Comparison of ENCODE assay signal across 8 cellular contexts in genomic region chr2:203909192-203909945, GRCh38. TPM values are rescaled to one million over a fixed set of nuclear protein-coding genes. Genes with fewer than 3 reads are reported as not detected.
DNase-seq lines count a peak whose midpoint lies in the region; ATAC-seq and TF ChIP-seq lines count a peak whose summit lies in the region.

No MANE protein-coding gene starts in this region.

- H3K27me3 ChIP-seq in left ventricle myocardium inferior (ENCODE audit: low read depth), result no peaks in the 10 kb centered on the region

- peaks cover 2% of the 10 kb centered on the region for H3K27me3 Mint-ChIP-seq in activated naive CD8-positive, alpha-beta T cell treated with anti-CD3 and anti-CD28 coated beads, Interleukin-2, amount 50 U/mL, for 24 hours

- intact Hi-C loops in left ventricle myocardium inferior (cut with micrococcal nuclease) (loop anchor here (10.0 kb wide), 1 partner anchor 425 kb away; no protein-coding TSS in a partner anchor), sciatic nerve (cut with DNase I) (no loop called here)

- H3K9me3 Mint-ChIP-seq in activated naive CD8-positive, alpha-beta T cell treated with anti-CD3 and anti-CD28 coated beads, Interleukin-2, amount 50 U/mL, for 24 hours, result no peaks in the 10 kb centered on the region

- DNase-seq in stimulated activated naive CD4-positive, alpha-beta T cell (lab: John Stamatoyannopoulos, UW), result peak in 4 of 6 experiments; percentile 1 to 59 (median 38)
- DNase-seq in stimulated activated naive CD4-positive, alpha-beta T cell treated with Interleukin-2 at 50 U/mL for 16 hours (lab: John Stamatoyannopoulos, UW), result no peak
- DNase-seq in NCI-H2171 (lab: John Stamatoyannopoulos, UW) (peak; percentile 14), left ventricle myocardium inferior (no peak), sciatic nerve (ENCODE audit: low spot score) (no peak)
- DNase-seq in activated naive CD8-positive, alpha-beta T cell treated with anti-CD3 and anti-CD28 coated beads, Interleukin-2, amount 50 U/mL, for 24 hours, result no peak
- DNase-seq in effector CD8-positive, alpha-beta T cell (lab: John Stamatoyannopoulos, UW), result no peak

- peaks cover 4% of the 10 kb centered on the region for H3K36me3 Mint-ChIP-seq in activated naive CD8-positive, alpha-beta T cell treated with anti-CD3 and anti-CD28 coated beads, Interleukin-2, amount 50 U/mL, for 24 hours (ENCODE audit: low read depth)

- H3K4me1 ChIP-seq in left ventricle myocardium inferior, result peaks cover 15% of the 10 kb centered on the region

- peaks cover 31% of the 10 kb centered on the region for H3K4me1 Mint-ChIP-seq in activated naive CD8-positive, alpha-beta T cell treated with anti-CD3 and anti-CD28 coated beads, Interleukin-2, amount 50 U/mL, for 24 hours

- no peaks in the 10 kb centered on the region for H3K9me3 ChIP-seq in left ventricle myocardium inferior (replicated peaks)

- peak overlapping the region; percentile 48 for H3K4me3 ChIP-seq in left ventricle myocardium inferior

- peak overlapping the region; percentile 52 for H3K27ac ChIP-seq in left ventricle myocardium inferior (replicated peaks)

- ATAC-seq in activated naive CD8-positive, alpha-beta T cell treated with anti-CD3 and anti-CD28 coated beads, Interleukin-2, amount 50 U/mL, for 24 hours, result peak; percentile 62
- peak; percentile 87 for ATAC-seq in sciatic nerve
- no peak for ATAC-seq in GM21737 (IDR thresholded peaks at IDR 0.05; ENCODE audit: unreplicated experiment)

- peak overlapping the region; percentile 39 for H3K27ac Mint-ChIP-seq in activated naive CD8-positive, alpha-beta T cell treated with anti-CD3 and anti-CD28 coated beads, Interleukin-2, amount 50 U/mL, for 24 hours

- peak; percentile 87 for TF ChIP-seq CTCF in left ventricle myocardium inferior (IDR thresholded peaks at IDR 0.05; ENCODE audit: borderline replicate concordance)

- H3K36me3 ChIP-seq in left ventricle myocardium inferior, result no peaks in the 10 kb centered on the region

- peak overlapping the region; percentile 16 for H3K4me3 Mint-ChIP-seq in activated naive CD8-positive, alpha-beta T cell treated with anti-CD3 and anti-CD28 coated beads, Interleukin-2, amount 50 U/mL, for 24 hours

RNA-seq across cellular contexts. Expression of gene ICOS, which starts 27.2 kb away (rescaled TPM):
- total RNA-seq in left ventricle myocardium inferior (not detected), sciatic nerve (not detected)

RNA-seq across cellular contexts. Expression of gene CTLA4, which starts 41.8 kb away (rescaled TPM):
- total RNA-seq in left ventricle myocardium inferior (0.11 TPM), sciatic nerve (0.67 TPM)

Comparison
In these comparisons a context has a peak if more than half of its experiments do, and no peak if none do; other contexts are left out.
1. DNase-seq: peak in stimulated activated naive CD4-positive, alpha-beta T cell (4 of 6) and NCI-H2171 (single experiment); none in stimulated activated naive CD4-positive, alpha-beta T cell treated with Interleukin-2 at 50 U/mL for 16 hours (single experiment), activated naive CD8-positive, alpha-beta T cell treated with anti-CD3 and anti-CD28 coated beads, Interleukin-2, amount 50 U/mL, for 24 hours (single experiment), left ventricle myocardium inferior (single experiment), sciatic nerve (single experiment) and effector CD8-positive, alpha-beta T cell (single experiment).